ENCODE assay signal across 12 cellular contexts in genomic region chr10:117221156-117221711, GRCh38. TPM values are rescaled to one million over a fixed set of nuclear protein-coding genes. Genes with fewer than 3 reads are reported as not detected.
A peak's percentile ranks its signal among the peaks of the same experiment; 100 is the strongest.
DNase-seq lines count a peak whose midpoint lies in the region; FAIRE-seq and TF ChIP-seq lines count a peak whose summit lies in the region.
"Had no signal": no experiment of that assay in that cellular context is flagged by ENCODE, and none has a peak within 500 bp of the region (broad histone marks: within the 10 kb centered on the region; RNA-seq: fewer than 3 reads in every experiment).

No MANE protein-coding gene starts in this region.

- H3K36me3 ChIP-seq in kidney (ENCODE audit: control insufficient read depth in 1 of 2, insufficient read depth in 2 of 2, low read length in 2 of 2): no peaks in the 10 kb centered on the region

- H3K27me3 Mint-ChIP-seq in HFFc6 (ENCODE audit: insufficient read depth): peaks cover 17% of the 10 kb centered on the region

- no peak overlapping the region for H3K27ac ChIP-seq in kidney (ENCODE audit: low read depth in 2 of 2, low read length in 2 of 2)

- TF ChIP-seq CTCF in kidney (IDR thresholded peaks at IDR 0.05; ENCODE audit: borderline replicate concordance, extremely low read depth, insufficient read depth) (no peak), HFFc6 (IDR thresholded peaks at IDR 0.05) (no peak)

- H3K4me3 Mint-ChIP-seq in HFFc6: no peak overlapping the region
- H3K4me3 Mint-ChIP-seq: activated CD4-positive, alpha-beta T cell treated with anti-CD3 and anti-CD28 coated beads, Interleukin-2, amount 10 ng/mL, durations not matched to agents 24 days and 14 days had no signal

- H3K9ac ChIP-seq in kidney (ENCODE audit: low read length in 2 of 2): no peak overlapping the region

- H3K36me3 Mint-ChIP-seq in HFFc6 (ENCODE audit: low read depth): no peaks in the 10 kb centered on the region

- no peak overlapping the region for H3K27ac Mint-ChIP-seq in HFFc6
- H3K27ac Mint-ChIP-seq: activated CD4-positive, alpha-beta T cell treated with anti-CD3 and anti-CD28 coated beads, Interleukin-2, amount 10 ng/mL, durations not matched to agents 24 days and 14 days had no signal

- intact Hi-C loops in kidney (cut with DNase I): no loop called here

- peaks cover 5 to 8% of the 10 kb centered on the region in 2 donors for H3K4me1 ChIP-seq in kidney (ENCODE audit: control insufficient read depth in 1 of 2, insufficient read depth in 1 of 2, low read depth in 1 of 2, low read length in 2 of 2)

- no peak overlapping the region for H3K4me3 ChIP-seq in kidney (ENCODE audit: low read length in 2 of 2)

- no peaks in the 10 kb centered on the region for H3K9me3 Mint-ChIP-seq in HFFc6
- H3K9me3 Mint-ChIP-seq: activated CD4-positive, alpha-beta T cell treated with anti-CD3 and anti-CD28 coated beads, Interleukin-2, amount 10 ng/mL, durations not matched to agents 24 days and 14 days had no signal

- peak; percentile 60 for DNase-seq in DMS153 treated with DMSO at 0.1 percent for 48 hours (lab: John Stamatoyannopoulos, UW; ENCODE audit: unreplicated experiment)
- peak; percentile 36 for DNase-seq in HS-5 (ENCODE audit: low read depth)
- peak; percentile 49 for DNase-seq in SHP77 treated with DMSO at 0.1 percent for 48 hours (lab: John Stamatoyannopoulos, UW)
- DNase-seq in kidney glomerular epithelial cell (lab: John Stamatoyannopoulos, UW): peak; percentile 83
- no peak for DNase-seq in cerebellar nuclear complex (lab: John Stamatoyannopoulos, UW)
- no peak for DNase-seq in NCI-H1048 (lab: John Stamatoyannopoulos, UW)
- DNase-seq in kidney: no peak
- DNase-seq in HFFc6: no peak
- DNase-seq: activated CD4-positive, alpha-beta T cell treated with anti-CD3 and anti-CD28 coated beads, Interleukin-2, amount 10 ng/mL, durations not matched to agents 24 days and 14 days; activated naive CD4-positive, alpha-beta T cell treated with Interleukin-2 at 50 U/mL for 16 hours; NCI-H774; stimulated activated CD8-positive, alpha-beta memory T cell treated with anti-CD3 and anti-CD28 coated beads, Interleukin-4, amount 100 ng/mL, for 48 hours had no signal

- FAIRE-seq in kidney (lab: Jason Lieb, UNC): no peak

- H3K4me1 Mint-ChIP-seq in HFFc6 (ENCODE audit: low read depth): no peaks in the 10 kb centered on the region

- H3K9me3 ChIP-seq in kidney (ENCODE audit: control insufficient read depth in 1 of 2, low read length in 2 of 2): no peaks in the 10 kb centered on the region

RNA-seq across cellular contexts. Expression of gene SLC18A2, which starts 19.7 kb away (rescaled TPM):
- 4.6 TPM for total RNA-seq in kidney
- polyA plus RNA-seq in kidney (ENCODE audit: insufficient read depth, low read depth, low replicate concordance): 0.15 TPM
- not detected for total RNA-seq in HFFc6 (2021; fragmentation: NEBNext Ultra II Directional; extraction: Animal tissue kit (Norgen Biotek cat#: 25700))
- total RNA-seq: activated CD4-positive, alpha-beta T cell treated with anti-CD3 and anti-CD28 coated beads, Interleukin-2, amount 10 ng/mL, durations not matched to agents 24 days and 14 days had no signal

RNA-seq across cellular contexts. Expression of gene KCNK18, which starts 23.9 kb away (rescaled TPM):
- not detected for total RNA-seq in kidney
- polyA plus RNA-seq in kidney (ENCODE audit: insufficient read depth, low read depth, low replicate concordance): not detected
- not detected for total RNA-seq in HFFc6 (2021; fragmentation: NEBNext Ultra II Directional; extraction: Animal tissue kit (Norgen Biotek cat#: 25700))
- total RNA-seq: activated CD4-positive, alpha-beta T cell treated with anti-CD3 and anti-CD28 coated beads, Interleukin-2, amount 10 ng/mL, durations not matched to agents 24 days and 14 days had no signal

Comparison
In these comparisons a context has a peak if more than half of its experiments do, and no peak if none do; other contexts are left out.
1. DNase-seq: peak in DMS153 treated with DMSO at 0.1 percent for 48 hours (single experiment), HS-5 (single experiment), SHP77 treated with DMSO at 0.1 percent for 48 hours (single experiment) and kidney glomerular epithelial cell (single experiment); none in cerebellar nuclear complex (0 of 2), NCI-H1048 (single experiment), kidney (single experiment) and HFFc6 (single experiment).